ENCODE assay signal across 14 cellular contexts in the genomic region with DNA sequence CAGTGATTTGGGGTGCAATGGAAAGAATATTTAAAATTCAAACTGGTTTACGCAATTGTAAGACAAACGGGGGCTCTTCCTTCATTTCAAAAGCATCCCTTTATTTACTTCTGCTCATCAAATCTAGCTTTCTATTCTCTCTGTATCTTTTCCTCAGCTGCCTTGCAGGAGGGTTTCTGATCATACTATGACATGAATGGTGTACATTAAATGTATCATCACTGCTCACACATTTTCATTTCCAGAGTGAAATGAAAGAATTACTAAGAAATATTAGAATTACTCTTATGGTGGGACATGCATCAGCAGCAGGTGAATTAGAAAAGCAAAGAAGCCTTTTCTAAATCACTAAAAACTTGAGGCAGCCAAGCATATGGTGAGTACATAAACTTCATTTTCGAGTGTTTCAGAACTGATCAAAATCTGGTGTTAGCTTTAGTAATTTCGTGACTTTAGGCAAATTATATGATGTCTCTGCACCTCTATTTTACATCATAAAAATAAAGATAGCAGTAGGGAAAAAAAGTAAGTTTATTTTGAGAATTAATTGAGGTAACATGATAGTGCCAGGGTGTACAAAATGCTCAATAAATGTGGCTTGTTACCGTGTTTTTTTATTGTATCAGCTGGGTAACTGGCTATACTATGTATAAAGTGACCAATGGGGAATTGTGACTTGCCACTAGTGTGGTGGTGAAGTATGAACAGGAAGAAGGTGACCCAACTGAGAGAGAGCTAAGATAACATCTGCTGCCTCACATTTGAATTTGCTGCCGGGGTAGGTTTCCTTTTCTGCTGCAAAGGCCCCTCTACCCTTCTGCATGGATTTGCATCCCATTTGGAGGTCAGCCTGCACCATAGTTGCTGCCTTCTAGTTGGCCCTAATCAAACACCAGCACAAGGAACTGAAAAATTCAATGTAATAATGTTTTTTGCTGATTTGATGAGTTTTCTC. TPM values are rescaled to one million over a fixed set of nuclear protein-coding genes. Genes with fewer than 3 reads are reported as not detected.
A peak's percentile ranks its signal among the peaks of the same experiment; 100 is the strongest.
DNase-seq lines count a peak whose midpoint lies in the region; ATAC-seq, FAIRE-seq and TF ChIP-seq lines count a peak whose summit lies in the region.
"Had no signal": no experiment of that assay in that cellular context is flagged by ENCODE, and none has a peak within 500 bp of the region (broad histone marks: within the 10 kb centered on the region; RNA-seq: fewer than 3 reads in every experiment).

No MANE protein-coding gene starts in this region.

- TF ChIP-seq CTCF in nephron progenitor cell (IDR thresholded peaks at IDR 0.05), result no peak

- peak; percentile 32 for FAIRE-seq in urothelium cell line (lab: Jason Lieb, UNC)

- no peak overlapping the region for H3K27ac Mint-ChIP-seq in activated T-cell treated with anti-CD3 and anti-CD28 coated beads, Interleukin-2, amount 50 U/mL, for 24 hours
- no peak overlapping the region for H3K27ac Mint-ChIP-seq in nephron progenitor cell

- H3K9me3 Mint-ChIP-seq in activated T-cell treated with anti-CD3 and anti-CD28 coated beads, Interleukin-2, amount 50 U/mL, for 4 hours, result no peaks in the 10 kb centered on the region
- H3K9me3 Mint-ChIP-seq in activated T-cell treated with anti-CD3 and anti-CD28 coated beads, Interleukin-2, amount 50 U/mL, for 24 hours, result no peaks in the 10 kb centered on the region
- peaks cover 9% of the 10 kb centered on the region for H3K9me3 Mint-ChIP-seq in nephron progenitor cell

- H3K36me3 Mint-ChIP-seq in activated T-cell treated with anti-CD3 and anti-CD28 coated beads, Interleukin-2, amount 50 U/mL, for 4 hours (ENCODE audit: insufficient read depth), result no peaks in the 10 kb centered on the region
- no peaks in the 10 kb centered on the region for H3K36me3 Mint-ChIP-seq in activated T-cell treated with anti-CD3 and anti-CD28 coated beads, Interleukin-2, amount 50 U/mL, for 24 hours (ENCODE audit: low read depth)
- H3K36me3 Mint-ChIP-seq in nephron progenitor cell (ENCODE audit: low read depth), result no peaks in the 10 kb centered on the region

- H3K4me1 Mint-ChIP-seq in activated T-cell treated with anti-CD3 and anti-CD28 coated beads, Interleukin-2, amount 50 U/mL, for 4 hours (ENCODE audit: low read depth), result peaks cover 11% of the 10 kb centered on the region
- peaks cover 16% of the 10 kb centered on the region for H3K4me1 Mint-ChIP-seq in activated T-cell treated with anti-CD3 and anti-CD28 coated beads, Interleukin-2, amount 50 U/mL, for 24 hours (ENCODE audit: low read depth)
- no peaks in the 10 kb centered on the region for H3K4me1 Mint-ChIP-seq in nephron progenitor cell

- peaks cover 8% of the 10 kb centered on the region for H3K27me3 Mint-ChIP-seq in activated T-cell treated with anti-CD3 and anti-CD28 coated beads, Interleukin-2, amount 50 U/mL, for 4 hours (ENCODE audit: low read depth)
- H3K27me3 Mint-ChIP-seq in activated T-cell treated with anti-CD3 and anti-CD28 coated beads, Interleukin-2, amount 50 U/mL, for 24 hours, result peaks cover 55% of the 10 kb centered on the region
- peaks cover 7% of the 10 kb centered on the region for H3K27me3 Mint-ChIP-seq in nephron progenitor cell (ENCODE audit: low read depth, poor library complexity)

- peak; percentile 53 to 58 for ATAC-seq in activated T-cell treated with anti-CD3 and anti-CD28 coated beads, Interleukin-2, amount 50 U/mL, for 4 hours
- ATAC-seq in GM21619 (IDR thresholded peaks at IDR 0.05; ENCODE audit: unreplicated experiment) (peak; percentile 87), HG03108 (IDR thresholded peaks at IDR 0.05; ENCODE audit: unreplicated experiment) (peak; percentile 71)
- ATAC-seq: foreskin keratinocyte had no signal

- no peak overlapping the region for H3K4me3 Mint-ChIP-seq in activated T-cell treated with anti-CD3 and anti-CD28 coated beads, Interleukin-2, amount 50 U/mL, for 4 hours
- no peak overlapping the region for H3K4me3 Mint-ChIP-seq in activated T-cell treated with anti-CD3 and anti-CD28 coated beads, Interleukin-2, amount 50 U/mL, for 24 hours
- H3K4me3 Mint-ChIP-seq in nephron progenitor cell, result no peak overlapping the region

- DNase-seq in activated T-cell treated with anti-CD3 and anti-CD28 coated beads, Interleukin-2, amount 50 U/mL, for 4 hours, result no peak
- DNase-seq in activated T-cell treated with anti-CD3 and anti-CD28 coated beads, Interleukin-2, amount 50 U/mL, for 24 hours, result no peak
- DNase-seq in urothelium cell line (ENCODE audit: low spot score), result no peak
- DNase-seq in dermis blood vessel endothelial cell, result no peak
- no peak for DNase-seq in nephron progenitor cell
- DNase-seq in NCI-H1417 treated with DMSO at 0.1 percent for 48 hours (lab: John Stamatoyannopoulos, UW), result no peak
- DNase-seq: foreskin keratinocyte, NCI-H1436 treated with DMSO at 0.1 percent for 48 hours, SW 1271 had no signal

RNA-seq across cellular contexts. Expression of gene IL17A, which starts 23.8 kb away (rescaled TPM):
- 1 to 10 TPM; 1.9 to 4.8 (median 3.9) TPM for total RNA-seq in activated T-cell treated with anti-CD3 and anti-CD28 coated beads, Interleukin-2, amount 50 U/mL, for 4 hours
- total RNA-seq in dermis blood vessel endothelial cell, result not detected in 2 replicates
- total RNA-seq: A172, foreskin keratinocyte, HT-29, kidney epithelial cell had no signal

RNA-seq across cellular contexts. Expression of gene IL17F, which starts 34.4 kb away (rescaled TPM):
- 10 to 100 TPM in 2 of 3 donors, 1 to 10 TPM in 1; 1.8 to 52.4 (median 27.0) TPM for total RNA-seq in activated T-cell treated with anti-CD3 and anti-CD28 coated beads, Interleukin-2, amount 50 U/mL, for 4 hours
- total RNA-seq in dermis blood vessel endothelial cell, result not detected in 2 replicates
- total RNA-seq: A172, foreskin keratinocyte, HT-29, kidney epithelial cell had no signal
